ENCODE assay signal across 8 cellular contexts in genomic region chr5:10441992-10442435, GRCh38. TPM values are rescaled to one million over a fixed set of nuclear protein-coding genes. Genes with fewer than 3 reads are reported as not detected.
DNase-seq lines count a peak whose midpoint lies in the region; ATAC-seq and TF ChIP-seq lines count a peak whose summit lies in the region.

No MANE protein-coding gene starts in this region.

- no peaks in the 10 kb centered on the region for H3K27me3 ChIP-seq in HCT116 (ENCODE audit: insufficient read depth, low read length)
- no peaks in the 10 kb centered on the region for H3K27me3 ChIP-seq in endocrine pancreas (ENCODE audit: control insufficient read depth, insufficient read depth, low read length)

- peak; percentile 57 for DNase-seq in NCI-H2196 treated with DMSO at 0.1 percent for 48 hours (lab: John Stamatoyannopoulos, UW; ENCODE audit: unreplicated experiment)
- DNase-seq in NCI-H2196 (lab: John Stamatoyannopoulos, UW; ENCODE audit: unreplicated experiment), result no peak
- DNase-seq in HCT116 (ENCODE audit: low read depth, low spot score), result no peak
- DNase-seq in NCI-H1417 treated with DMSO at 0.1 percent for 48 hours (lab: John Stamatoyannopoulos, UW), result peak; percentile 50
- DNase-seq in naive thymus-derived CD8-positive, alpha-beta T cell, result peak in 2 of 10 donors; percentile 4 to 8
- no peak for DNase-seq in LoVo (ENCODE audit: low spot score)
- no peak for DNase-seq in stimulated activated CD4-positive, alpha-beta T cell treated with anti-CD3 and anti-CD28 coated beads, Interleukin-2, amount 100 ng/mL, for 24 hours

- no TSS peak for BruUV-seq in HCT116 (replicated peaks; lab: Mats Ljungman, UMichigan)

- 0 out of 4 replicates have a peak, but pooled peaks cover 0 to 7% of the 10 kb centered on the region in 2 experiments for H3K36me3 ChIP-seq in HCT116 (ENCODE audit: control insufficient read depth in 1 of 2, insufficient read depth in 2 of 2, low read length in 2 of 2)
- H3K36me3 ChIP-seq in endocrine pancreas (ENCODE audit: control insufficient read depth, insufficient read depth, low read length), result no peaks in the 10 kb centered on the region

- intact Hi-C loops in HCT116 (cut with micrococcal nuclease), result no loop called here

- ATAC-seq in HCT116, result no peak; the same call in 1 of the 2 replicates
- peak; percentile 59 to 65 for ATAC-seq in naive thymus-derived CD8-positive, alpha-beta T cell

- no peaks in the 10 kb centered on the region for H3K9me3 ChIP-seq in HCT116 (ENCODE audit: control insufficient read depth in 1 of 2, insufficient read depth in 1 of 2, low read depth in 1 of 2, low read length in 2 of 2)
- no peaks in the 10 kb centered on the region for H3K9me3 ChIP-seq in endocrine pancreas (ENCODE audit: control insufficient read depth, low read length)

- no peaks in the 10 kb centered on the region for H3K9me2 ChIP-seq in HCT116 (ENCODE audit: insufficient read depth)

- RAD21 ChIA-PET in HCT116 (lab: Charles Lee; ENCODE audit: low non-redundant PET in 1 of 2, low total read pairs in 2 of 2, uncharacterized antibody in 2 of 2, unreplicated experiment in 2 of 2), result no interaction called here

- no peak for TF ChIP-seq POLR2A in HCT116 (IDR thresholded peaks at IDR 0.05; ENCODE audit: borderline replicate concordance, extremely low read depth, insufficient read depth, insufficient read length)

- no peaks in the 10 kb centered on the region for H3K27me3 Mint-ChIP-seq in naive thymus-derived CD8-positive, alpha-beta T cell

- H3K4me3 Mint-ChIP-seq in naive thymus-derived CD8-positive, alpha-beta T cell, result peak overlapping the region; percentile 82 to 90 (median 87)

- H4K20me1 ChIP-seq in HCT116 (ENCODE audit: insufficient read depth), result no peaks in the 10 kb centered on the region

- TF ChIP-seq CTCF in HCT116 (IDR thresholded peaks at IDR 0.05 in 2 of 3, conservative IDR thresholded peaks at IDR 0.05 in 1 of 3; ENCODE audit: borderline replicate concordance in 1 of 3, insufficient read depth in 1 of 3, low read depth in 2 of 3, low read length in 2 of 3), result no peak

- H3K9me3 Mint-ChIP-seq in naive thymus-derived CD8-positive, alpha-beta T cell, result peaks cover 0 to 4% (median 0%) of the 10 kb centered on the region in 9 donors

- peaks cover 3 to 17% of the 10 kb centered on the region in 2 experiments; a peak in 3 of 4 replicates for H3K4me1 ChIP-seq in HCT116 (ENCODE audit: control insufficient read depth in 1 of 2, insufficient read depth in 2 of 2, low read length in 2 of 2)
- H3K4me1 ChIP-seq in endocrine pancreas (ENCODE audit: control insufficient read depth, insufficient read depth, low read length), result peaks cover 3% of the 10 kb centered on the region

- peak overlapping the region; percentile 59 to 71 for H3K4me3 ChIP-seq in HCT116 (replicated peaks in 1 of 2; ENCODE audit: low read depth in 1 of 2, low read length in 2 of 2)
- H3K4me3 ChIP-seq in endocrine pancreas (ENCODE audit: control insufficient read depth, insufficient read depth, low read length), result peak overlapping the region; percentile 19

- no peak for TF ChIP-seq RAD21 in HCT116 (IDR thresholded peaks at IDR 0.05; ENCODE audit: low read depth)

- peaks cover 0 to 7% (median 0%) of the 10 kb centered on the region in 3 donors for H3K36me3 Mint-ChIP-seq in naive thymus-derived CD8-positive, alpha-beta T cell

- POLR2A ChIA-PET in HCT116 (lab: Charles Lee), result no interaction called here
- POLR2A ChIA-PET in naive thymus-derived CD8-positive, alpha-beta T cell (lab: Charles Lee), result interaction anchor here (1.3 to 1.5 kb wide), 2 partner anchors 85 to 89 kb away, joined by 3 to 5 read pairs; partner anchors contain the start of gene MARCHF6

- H3K4me2 ChIP-seq in HCT116 (ENCODE audit: low read length), result peak overlapping the region; percentile 99

- H2AFZ ChIP-seq in HCT116 (ENCODE audit: low read depth, low read length, poor library complexity, severe bottlenecking), result peak overlapping the region; percentile 77

- peak overlapping the region; percentile 68; the same call in 1 of the 2 replicates for H3K9ac ChIP-seq in HCT116 (ENCODE audit: low read length)
- peak overlapping the region; percentile 30 for H3K9ac ChIP-seq in endocrine pancreas (ENCODE audit: control insufficient read depth, insufficient read depth, low read length)

- H3K27ac ChIP-seq in HCT116 (ENCODE audit: low read depth, low read length), result no peak overlapping the region

- CTCF ChIA-PET in HCT116 (lab: Charles Lee), result no interaction called here

- no peaks in the 10 kb centered on the region for H3K79me2 ChIP-seq in HCT116 (ENCODE audit: insufficient read depth, low read length)

- H3K27ac Mint-ChIP-seq in naive thymus-derived CD8-positive, alpha-beta T cell, result peak overlapping the region in 4 of 10 donors; percentile 4 to 51 (median 29)

- H3K4me1 Mint-ChIP-seq in naive thymus-derived CD8-positive, alpha-beta T cell, result peaks cover 26 to 51% (median 47%) of the 10 kb centered on the region in 4 donors

TF ChIP-seq in HCT116, 20 proteins besides CTCF, POLR2A, EP300 and RAD21:
- TF ChIP-seq JUND (IDR thresholded peaks at IDR 0.05), result no peak
- no peak for TF ChIP-seq ZBTB33 (IDR thresholded peaks at IDR 0.05; ENCODE audit: extremely low read depth, insufficient replicate concordance, low read length)
- no peak for TF ChIP-seq MAX (IDR thresholded peaks at IDR 0.05)
- TF ChIP-seq SIN3A (IDR thresholded peaks at IDR 0.05; ENCODE audit: low read depth), result no peak
- no peak for TF ChIP-seq ZFX (IDR thresholded peaks at IDR 0.05)
- TF ChIP-seq EZH2 (IDR thresholded peaks at IDR 0.05), result no peak
- TF ChIP-seq EGR1 (IDR thresholded peaks at IDR 0.05; ENCODE audit: low read depth), result no peak
- TF ChIP-seq FOSL1 (IDR thresholded peaks at IDR 0.05; ENCODE audit: low read depth), result no peak
- no peak for TF ChIP-seq ELF1 (IDR thresholded peaks at IDR 0.05; ENCODE audit: borderline replicate concordance, low read depth)
- TF ChIP-seq REST (IDR thresholded peaks at IDR 0.05; ENCODE audit: low read depth), result no peak

RNA-seq across cellular contexts. Expression of gene ROPN1L, which starts 0.3 kb away (rescaled TPM):
- total RNA-seq in HCT116 (2021; ENCODE audit: unreplicated experiment), result 0.66 TPM
- polyA plus RNA-seq in HCT116 (2012), result 0.38 and 0.75 TPM in 2 replicates
- total RNA-seq in naive thymus-derived CD8-positive, alpha-beta T cell, result under 1 TPM in 1 of 2 experiments, not detected in 1; 0.57 TPM
- 1 to 10 TPM; 1.0 to 1.7 (median 1.6) TPM for polyA plus RNA-seq in naive thymus-derived CD8-positive, alpha-beta T cell

Comparison
In these comparisons a context has a peak if more than half of its experiments do, and no peak if none do; other contexts are left out.
1. DNase-seq: peak in NCI-H2196 treated with DMSO at 0.1 percent for 48 hours (single experiment) and NCI-H1417 treated with DMSO at 0.1 percent for 48 hours (single experiment); none in NCI-H2196 (single experiment), HCT116 (single experiment), LoVo (single experiment) and stimulated activated CD4-positive, alpha-beta T cell treated with anti-CD3 and anti-CD28 coated beads, Interleukin-2, amount 100 ng/mL, for 24 hours (0 of 2).